ENCODE assay signal across 3 cellular contexts in the genomic region with DNA sequence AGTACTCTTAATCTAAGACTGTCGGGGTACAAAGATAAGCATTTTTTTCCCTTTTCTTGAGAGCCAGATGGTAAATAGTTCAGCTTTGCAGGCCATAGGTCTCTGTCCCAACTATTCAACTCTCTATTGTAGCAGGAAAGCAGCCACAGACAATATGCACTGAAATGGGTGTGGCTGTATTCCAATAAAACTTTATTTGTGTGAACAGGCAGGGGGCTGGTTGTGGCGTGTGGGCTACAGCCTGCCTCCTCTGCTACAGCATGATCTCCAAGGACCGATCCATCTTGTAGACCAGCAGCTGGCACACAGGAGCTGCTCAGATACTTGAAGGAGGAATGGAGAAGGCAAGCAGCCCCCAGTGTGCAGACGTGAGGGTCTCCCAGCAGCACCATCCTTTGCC. TPM values are rescaled to one million over a fixed set of nuclear protein-coding genes. Genes with fewer than 3 reads are reported as not detected.
DNase-seq lines count a peak whose midpoint lies in the region; ATAC-seq, FAIRE-seq and TF ChIP-seq lines count a peak whose summit lies in the region.
"Not testable (repeated sequence)": the region's sequence is repeated elsewhere in the genome, so short reads cannot be mapped to it uniquely, and the experiment has no call there.

No MANE protein-coding gene starts in this region.

- in situ Hi-C loops in K562 (cut with MboI); HepG2 (cut with HindIII; ENCODE audit: extremely low pct_ligation_motif_present, low pct_unique_long_range_greater_than_20kb): not testable (repeated sequence)

- CTCF ChIA-PET in HEK293 (lab: Yijun Ruan, JAX); K562 (lab: Yijun Ruan, JAX; ENCODE audit: low intra/inter-chr PET ratio); HepG2 (lab: Yijun Ruan, JAX; ENCODE audit: low intra/inter-chr PET ratio, low total read pairs): not testable (repeated sequence)

- BruUV-seq in K562 (replicated peaks; lab: Mats Ljungman, UMichigan); HepG2 (replicated peaks; lab: Mats Ljungman, UMichigan): not testable (repeated sequence)

- not testable (repeated sequence) for ATAC-seq in K562, HepG2

- not testable (repeated sequence) for TF ChIP-seq CTCF in HEK293 (tag by site-specific recombination; IDR thresholded peaks at IDR 0.05); K562 (IDR thresholded peaks at IDR 0.05 in 2 of 3, conservative IDR thresholded peaks at IDR 0.05 in 1 of 3; ENCODE audit: insufficient read depth in 2 of 3, low read depth in 1 of 3, low read length in 3 of 3); HepG2 (CRISPR knock-in tag; IDR thresholded peaks at IDR 0.05)

- intact Hi-C loops in K562 (cut with micrococcal nuclease), result loop anchor here (10.0 kb wide), 1 partner anchor 94 kb away; no protein-coding TSS in a partner anchor
- intact Hi-C loops in HepG2 (cut with micrococcal nuclease; ENCODE audit: unreplicated experiment), result not testable (repeated sequence)

- not testable (repeated sequence) for H4K20me1 ChIP-seq in K562 (replicated peaks; ENCODE audit: control insufficient read depth, insufficient read depth, low read length); HepG2 (ENCODE audit: insufficient read depth, low read length)

- not testable (repeated sequence) for TF ChIP-seq EP300 in K562 (IDR thresholded peaks at IDR 0.05; ENCODE audit: low read length); HepG2 (IDR thresholded peaks at IDR 0.05; ENCODE audit: low read depth in 2 of 2, low read length in 2 of 2); HepG2 (CRISPR knock-in tag; IDR thresholded peaks at IDR 0.05; ENCODE audit: borderline replicate concordance)

- not testable (repeated sequence) for H3K27me3 ChIP-seq in K562 (ENCODE audit: control insufficient read depth in 2 of 2, insufficient read depth in 2 of 2, low read length in 2 of 2); HepG2 (ENCODE audit: control insufficient read depth in 1 of 2, insufficient read depth in 2 of 2, low read length in 2 of 2)

- not testable (repeated sequence) for H3K27ac ChIP-seq in HEK293 (ENCODE audit: extremely low read depth, low read depth, low read length); K562 (ENCODE audit: extremely low read depth, low read depth, low read length); HepG2 (ENCODE audit: extremely low read length, insufficient read depth, low read length)

- POLR2A ChIA-PET in HEK293 (lab: Yijun Ruan, JAX); K562 (lab: Yijun Ruan, JAX); HepG2 (lab: Yijun Ruan, JAX): not testable (repeated sequence)

- DNase-seq in K562 (ENCODE audit: extremely low read depth in 1 of 4, low spot score in 3 of 4); HepG2 (ENCODE audit: low spot score): not testable (repeated sequence)

- H3K4me3 ChIP-seq in HEK293 (ENCODE audit: low read depth, low read length); K562; HepG2 (replicated peaks in 1 of 3; ENCODE audit: insufficient read depth in 1 of 3, low read depth in 2 of 3, low read length in 3 of 3): not testable (repeated sequence)

- H3K9me1 ChIP-seq in K562 (ENCODE audit: control insufficient read depth, insufficient read depth, low read length), result not testable (repeated sequence)

- not testable (repeated sequence) for H3K36me3 ChIP-seq in HEK293 (ENCODE audit: control insufficient read depth in 2 of 2, insufficient read depth in 1 of 2, low read length in 2 of 2); K562 (ENCODE audit: control insufficient read depth, insufficient read depth, low read length); HepG2 (replicated peaks in 1 of 2; ENCODE audit: control insufficient read depth in 1 of 2, insufficient read depth in 2 of 2, low read length in 2 of 2)

- WGBS in K562 (ENCODE audit: insufficient coverage, low coverage, missing lambda C conversion rate), result 0% methylated on average over 3 of the region's 4 CpGs
- WGBS in HepG2 (ENCODE audit: low lambda C conversion rate), result 81% methylated on average over 3 of the region's 4 CpGs

- FAIRE-seq in K562 (lab: Jason Lieb, UNC); HepG2 (lab: Jason Lieb, UNC): not testable (repeated sequence)

- H3K4me1 ChIP-seq in HEK293 (ENCODE audit: control insufficient read depth, insufficient read depth, low read length); K562 (replicated peaks in 1 of 2; ENCODE audit: control insufficient read depth in 2 of 2, insufficient read depth in 2 of 2, low read length in 2 of 2); HepG2 (ENCODE audit: insufficient read depth, low read length): not testable (repeated sequence)

- not testable (repeated sequence) for H2AFZ ChIP-seq in K562 (ENCODE audit: low read depth, low read length); HepG2 (ENCODE audit: low read length)

- not testable (repeated sequence) for H3K4me2 ChIP-seq in K562 (ENCODE audit: insufficient read depth, low read length); HepG2 (ENCODE audit: low read depth, low read length)

- TF ChIP-seq RAD21 in K562 (CRISPR knock-in tag; conservative IDR thresholded peaks at IDR 0.05 in 1 of 2, IDR thresholded peaks at IDR 0.05 in 1 of 2); HepG2 (CRISPR knock-in tag; IDR thresholded peaks at IDR 0.05): not testable (repeated sequence)

- not testable (repeated sequence) for TF ChIP-seq POLR2A in K562 (conservative IDR thresholded peaks at IDR 0.05); HepG2 (IDR thresholded peaks at IDR 0.05; ENCODE audit: insufficient read depth in 1 of 2, low read depth in 2 of 2, low read length in 2 of 2)

- not testable (repeated sequence) for H3K9ac ChIP-seq in K562 (ENCODE audit: insufficient read depth in 1 of 2, low read depth in 2 of 2, low read length in 2 of 2); HepG2 (ENCODE audit: insufficient read depth, low read depth, low read length)

- H3K9me3 ChIP-seq in HEK293 (ENCODE audit: control insufficient read depth, insufficient read depth, low read depth, low read length); K562 (replicated peaks; ENCODE audit: control insufficient read depth, insufficient read depth, low read depth, low read length); HepG2 (ENCODE audit: low read length): not testable (repeated sequence)

- H3K79me2 ChIP-seq in K562 (ENCODE audit: control insufficient read depth, insufficient read depth, low read length); HepG2 (ENCODE audit: insufficient read depth, low read length): not testable (repeated sequence)

RNA-seq across cellular contexts. Expression of a gene that starts 49.0 kb away (rescaled TPM):
- 152 and 366 TPM in 2 replicates for total RNA-seq in K562 (2011; cell fraction: chromatin; rRNA removed; ENCODE audit: low replicate concordance)
- 72.2 and 86.7 TPM in 2 replicates for total RNA-seq in K562 (2011; cell fraction: nucleolus; rRNA removed)
- 180 and 190 TPM in 2 replicates for total RNA-seq in K562 (2011; cell fraction: nucleoplasm; rRNA removed)
- total RNA-seq in K562 (2014; rRNA removed), result 110 and 116 TPM in 2 replicates
- 195 and 236 TPM in 2 replicates for total RNA-seq in K562 (2014; rRNA removed; fragmentation: Illumina TruSeq; extraction: Trizol)
- 36.0 and 42.1 TPM in 2 replicates for total RNA-seq in K562 (2015; rRNA removed; fragmentation: Illumina TruSeq; extraction: Trizol)
- 208 and 215 TPM in 2 replicates for total RNA-seq in K562 (2021)
- polyA plus RNA-seq in K562 (2011; rRNA removed), result 127 and 129 TPM in 2 replicates
- polyA plus RNA-seq in K562 (2011; cell fraction: cytosol; rRNA removed), result 50.5 and 79.9 TPM in 2 replicates
- 142 and 195 TPM in 2 replicates for polyA plus RNA-seq in K562 (2011; cell fraction: nucleus; rRNA removed)
- 92.6 and 745 TPM in 2 replicates for polyA plus RNA-seq in K562 (2012)
- polyA plus RNA-seq in K562 (2014; fragmentation: Illumina TruSeq; extraction: Trizol), result 345 and 354 TPM in 2 replicates
- polyA plus RNA-seq in K562 (2014; fragmentation: Nextera tagmentation; extraction: Ambion mirVana), result 100 to 1,000 TPM; 232 to 268 TPM
- polyA plus RNA-seq in K562 (2014; rRNA removed), result 261 and 331 TPM in 2 replicates
- 134 and 171 TPM in 2 replicates for polyA minus RNA-seq in K562 (2011; rRNA and poly(A)+ RNA removed)
- 42.9 and 53.7 TPM in 2 replicates for polyA minus RNA-seq in K562 (2011; cell fraction: cytosol; rRNA and poly(A)+ RNA removed)
- 36.8 and 107 TPM in 2 replicates for polyA minus RNA-seq in K562 (2011; cell fraction: nucleus; rRNA and poly(A)+ RNA removed)
- total RNA-seq in HepG2 (2016; rRNA removed; fragmentation: Illumina TruSeq; extraction: Trizol), result 55.0 and 81.9 TPM in 2 replicates
- total RNA-seq in HepG2 (2016; cell fraction: cytosol; rRNA removed; fragmentation: Illumina TruSeq; extraction: Trizol; ENCODE audit: low read depth), result 4.0 and 4.5 TPM in 2 replicates
- total RNA-seq in HepG2 (2016; cell fraction: insoluble cytoplasmic fraction; rRNA removed; fragmentation: Illumina TruSeq; extraction: Trizol), result 52.7 and 82.1 TPM in 2 replicates
- 8.8 and 12.5 TPM in 2 replicates for total RNA-seq in HepG2 (2016; cell fraction: membrane; rRNA removed; fragmentation: Illumina TruSeq; extraction: Trizol)
- 30.4 and 40.7 TPM in 2 replicates for total RNA-seq in HepG2 (2016; cell fraction: nucleus; rRNA removed; fragmentation: Illumina TruSeq; extraction: Trizol)
- polyA plus RNA-seq in HepG2 (2011; rRNA removed), result 74.8 and 75.1 TPM in 2 replicates
- 43.8 and 55.1 TPM in 2 replicates for polyA plus RNA-seq in HepG2 (2011; cell fraction: cytosol; rRNA removed)
- 148 and 171 TPM in 2 replicates for polyA plus RNA-seq in HepG2 (2011; cell fraction: nucleus; rRNA removed)
- polyA plus RNA-seq in HepG2 (2012), result 152 and 252 TPM in 2 replicates
- 1.6 and 3.1 TPM in 2 replicates for polyA plus RNA-seq in HepG2 (2016; cell fraction: cytosol; fragmentation: Illumina TruSeq; extraction: Trizol; ENCODE audit: low read depth)
- polyA plus RNA-seq in HepG2 (2016; cell fraction: insoluble cytoplasmic fraction; fragmentation: Illumina TruSeq; extraction: Trizol; ENCODE audit: low read depth), result 84.7 and 95.8 TPM in 2 replicates
- 7.6 and 7.9 TPM in 2 replicates for polyA plus RNA-seq in HepG2 (2016; cell fraction: membrane; fragmentation: Illumina TruSeq; extraction: Trizol; ENCODE audit: low read depth)
- 58.4 and 65.6 TPM in 2 replicates for polyA plus RNA-seq in HepG2 (2016; cell fraction: nucleus; fragmentation: Illumina TruSeq; extraction: Trizol; ENCODE audit: insufficient read depth, low read depth)
- 51.6 and 135 TPM in 2 replicates for polyA minus RNA-seq in HepG2 (2011; rRNA and poly(A)+ RNA removed; ENCODE audit: low replicate concordance)
- 59.9 and 77.4 TPM in 2 replicates for polyA minus RNA-seq in HepG2 (2011; cell fraction: cytosol; rRNA and poly(A)+ RNA removed)
- polyA minus RNA-seq in HepG2 (2011; cell fraction: nucleus; rRNA and poly(A)+ RNA removed), result 95.3 and 105 TPM in 2 replicates
